31 cellular contexts compared by ENCODE assay signal in the genomic region with DNA sequence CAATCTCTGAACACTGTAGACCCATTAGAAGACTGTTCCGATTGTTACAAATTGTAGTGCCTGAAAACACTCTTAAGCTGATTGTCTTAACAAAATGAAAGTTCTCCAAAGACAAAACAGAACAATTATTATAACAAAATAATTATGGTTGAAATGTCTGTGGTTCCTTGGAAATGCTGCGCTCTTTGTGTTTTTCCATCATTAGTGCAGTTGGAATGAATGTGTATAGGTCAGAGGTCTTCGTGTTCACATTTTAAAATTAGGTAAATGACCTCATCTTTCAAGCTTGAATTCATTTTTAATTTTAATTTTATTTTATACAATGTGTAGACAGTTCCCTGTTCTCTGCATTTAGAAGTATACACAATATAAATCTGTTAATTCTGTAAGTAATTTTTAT. TPM values are rescaled to one million over a fixed set of nuclear protein-coding genes. Genes with fewer than 3 reads are reported as not detected.
DNase-seq lines count a peak whose midpoint lies in the region; ATAC-seq and TF ChIP-seq lines count a peak whose summit lies in the region.
"Had no signal": no experiment of that assay in that cellular context is flagged by ENCODE, and none has a peak within 500 bp of the region (broad histone marks: within the 10 kb centered on the region; RNA-seq: fewer than 3 reads in every experiment).

No MANE protein-coding gene starts in this region.

- H2BK5ac ChIP-seq in IMR-90 (ENCODE audit: low read depth, low read length, poor library complexity, severe bottlenecking): peak overlapping the region; percentile 96

- peak overlapping the region; percentile 42; the same call in 1 of the 2 replicates for H3K4ac ChIP-seq in IMR-90 (ENCODE audit: low read depth, low read length)

- H3K18ac ChIP-seq in IMR-90 (ENCODE audit: low read depth, low read length): peak overlapping the region; percentile 96; the same call in 1 of the 2 replicates

- POLR2A ChIA-PET in IMR-90 (lab: Charles Lee; ENCODE audit: unreplicated experiment): no interaction called here

- DNase-seq in IMR-90 (peak; percentile 22), adipocyte (ENCODE audit: low read depth) (peak; percentile 19), fibroblast of peridontal ligament (ENCODE audit: extremely low read depth) (peak; percentile 66), erythroblast (lab: John Stamatoyannopoulos, UW) (no peak), left lobe of liver (ENCODE audit: low spot score) (no peak), Right ventricle myocardium inferior (ENCODE audit: missing footprints) (no peak)
- DNase-seq: activated CD4-positive, alpha-beta memory T cell treated with anti-CD3 and anti-CD28 coated beads for 36 hours; activated CD4-positive, alpha-beta T cell treated with anti-CD3 and anti-CD28 coated beads for 1 hour; activated CD8-positive, alpha-beta memory T cell treated with anti-CD3 and anti-CD28 coated beads, Interleukin-2, amount 50 U/mL, for 4 hours; activated naive CD4-positive, alpha-beta T cell treated with Interleukin-2 at 50 U/mL for 16 hours; adrenal gland; COR-L47; GF-D8; Kasumi-1; left lung; mesendoderm; NCI-H1092; NCI-H1694; NCI-H446 treated with DMSO at 0.1 percent for 48 hours; stimulated activated CD4-positive, alpha-beta T cell treated with anti-CD3 and anti-CD28 coated beads, Interleukin-15, amount 100 ng/mL, for 24 hours; stimulated activated CD4-positive, alpha-beta T cell treated with anti-CD3 and anti-CD28 coated beads, Interleukin-4, amount 100 ng/mL, for 4 hours; T-helper 2 cell had no signal

- H3K36me3 ChIP-seq in IMR-90 (ENCODE audit: control insufficient read depth, insufficient read depth, low read length): peaks cover 1% of the 10 kb centered on the region
- H3K36me3 ChIP-seq in adipocyte (ENCODE audit: control insufficient read depth, insufficient read depth, low read length, severe bottlenecking): peaks cover 6% of the 10 kb centered on the region
- H3K36me3 ChIP-seq in skeletal muscle satellite cell (ENCODE audit: insufficient read depth, low read length): peaks cover 15% of the 10 kb centered on the region
- H3K36me3 ChIP-seq: prostate gland had no signal

- BruUV-seq in IMR-90 (replicated peaks; lab: Mats Ljungman, UMichigan): no TSS peak

- H4K5ac ChIP-seq in IMR-90 (ENCODE audit: low read depth, low read length): peak overlapping the region; percentile 70; the same call in 1 of the 2 replicates

- no peaks in the 10 kb centered on the region for H3K27me3 ChIP-seq in IMR-90 (ENCODE audit: control insufficient read depth, insufficient read depth, low read length)
- no peaks in the 10 kb centered on the region for H3K27me3 ChIP-seq in adipocyte (replicated peaks; ENCODE audit: control insufficient read depth, insufficient read depth, low read length)
- H3K27me3 ChIP-seq in skeletal muscle satellite cell (ENCODE audit: control insufficient read depth, insufficient read depth, low read length): no peaks in the 10 kb centered on the region
- H3K27me3 ChIP-seq: adrenal gland, left lung, neutrophil had no signal

- peak overlapping the region; percentile 15; the same call in 1 of the 2 replicates for H3K14ac ChIP-seq in IMR-90 (replicated peaks; ENCODE audit: low read depth, low read length)

- peak overlapping the region; percentile 22; the same call in 1 of the 2 replicates for H3K4me2 ChIP-seq in IMR-90 (ENCODE audit: low read depth, low read length)
- H3K4me2 ChIP-seq in skeletal muscle satellite cell (ENCODE audit: low read length): peak overlapping the region; percentile 47

- H3K9me3 ChIP-seq in IMR-90 (ENCODE audit: control insufficient read depth, insufficient read depth, low read length): no peaks in the 10 kb centered on the region
- H3K9me3 ChIP-seq in adipocyte (ENCODE audit: control insufficient read depth, low read length): no peaks in the 10 kb centered on the region
- no peaks in the 10 kb centered on the region for H3K9me3 ChIP-seq in skeletal muscle satellite cell (replicated peaks; ENCODE audit: low read length)
- H3K9me3 ChIP-seq: adrenal gland, left lung, neutrophil, prostate gland had no signal

- no peak overlapping the region for H2AFZ ChIP-seq in IMR-90 (replicated peaks; ENCODE audit: low read length, poor library complexity)

- H3K56ac ChIP-seq in IMR-90 (ENCODE audit: extremely low read depth, insufficient read depth, low read length): peak overlapping the region; percentile 76; the same call in 1 of the 2 replicates

- CTCF ChIA-PET in IMR-90 (lab: Yijun Ruan, JAX): no interaction called here

- peak overlapping the region; percentile 8; the same call in 2 of the 3 replicates for H2BK15ac ChIP-seq in IMR-90 (ENCODE audit: low read depth, low read length)

- ATAC-seq in IMR-90 (ENCODE audit: low read depth) (no peak), left lobe of liver (no peak), Right ventricle myocardium inferior (no peak)
- ATAC-seq: HCT116, left lung, sciatic nerve had no signal

- peaks cover 19% of the 10 kb centered on the region for H3K4me1 ChIP-seq in IMR-90 (ENCODE audit: control insufficient read depth, insufficient read depth, low read length)
- H3K4me1 ChIP-seq in adipocyte (ENCODE audit: control insufficient read depth, insufficient read depth, low read length): peaks cover 24% of the 10 kb centered on the region
- peaks cover 57% of the 10 kb centered on the region for H3K4me1 ChIP-seq in skeletal muscle satellite cell (ENCODE audit: control insufficient read depth, insufficient read depth, low read length)
- H3K4me1 ChIP-seq: adrenal gland, left lung, prostate gland had no signal

- peak overlapping the region; percentile 61; the same call in 1 of the 2 replicates for H3K9ac ChIP-seq in IMR-90 (ENCODE audit: low read depth, low read length)
- no peak overlapping the region for H3K9ac ChIP-seq in adipocyte (ENCODE audit: low read length)
- H3K9ac ChIP-seq in skeletal muscle satellite cell (ENCODE audit: low read depth, low read length): peak overlapping the region; percentile 56

- H2BK20ac ChIP-seq in IMR-90 (ENCODE audit: low read depth, low read length): peak overlapping the region; percentile 54

- H3K4me3 ChIP-seq in IMR-90 (ENCODE audit: insufficient read depth, low read depth, low read length): no peak overlapping the region
- H3K4me3 ChIP-seq in adipocyte (ENCODE audit: low read length): no peak overlapping the region
- H3K4me3 ChIP-seq in skeletal muscle satellite cell (ENCODE audit: low read length): no peak overlapping the region
- H3K4me3 ChIP-seq: adrenal gland, left lung, prostate gland had no signal

- intact Hi-C loops in IMR-90 (cut with micrococcal nuclease) (loop anchor here (5.0 kb wide), 2 partner anchors 76 to 99 kb away; no protein-coding TSS in a partner anchor), Right ventricle myocardium inferior (cut with DNase I) (no loop called here)

- peak overlapping the region; percentile 71 for H3K27ac ChIP-seq in IMR-90 (ENCODE audit: insufficient read depth, low read length)
- H3K27ac ChIP-seq: adrenal gland, C4-2B, left lung, neutrophil, prostate gland had no signal

- TF ChIP-seq RAD21 in IMR-90 (IDR thresholded peaks at IDR 0.05; ENCODE audit: low read length): no peak

- H4K91ac ChIP-seq in IMR-90 (ENCODE audit: insufficient read depth, low read depth, low read length): peak overlapping the region; percentile 65

- in situ Hi-C loops in IMR-90 (cut with MboI; ENCODE audit: low sequenced_read_pairs): no loop called here

- TF ChIP-seq CTCF in IMR-90 (conservative IDR thresholded peaks at IDR 0.05; ENCODE audit: low read depth, low read length): no peak

- dilution Hi-C loops in IMR-90 (cut with HindIII; ENCODE audit: low sequenced_read_pairs, unreplicated experiment): no loop called here

- peak overlapping the region; percentile 61; the same call in 1 of the 2 replicates for H3K23ac ChIP-seq in IMR-90 (ENCODE audit: low read depth, low read length)

- no CpG with 5 or more reads among the region's 3 CpGs for WGBS in IMR-90 (ENCODE audit: extremely low coverage in 2 of 2, insufficient read length in 1 of 2), 2 experiments

- peaks cover 12% of the 10 kb centered on the region for H3K9me1 ChIP-seq in IMR-90 (ENCODE audit: insufficient read depth, low read length)

- H2BK120ac ChIP-seq in IMR-90 (ENCODE audit: low read depth, low read length): peak overlapping the region; percentile 87

- H2AK5ac ChIP-seq in IMR-90 (ENCODE audit: low read depth, low read length): peak overlapping the region; percentile 31; the same call in 1 of the 2 replicates

- H4K20me1 ChIP-seq in IMR-90 (ENCODE audit: insufficient read depth, low read length): peaks cover 4% of the 10 kb centered on the region; the same call in 1 of the 2 replicates

- peak overlapping the region; percentile 76 to 94 for H4K8ac ChIP-seq in IMR-90 (ENCODE audit: low read depth in 2 of 2, low read length in 2 of 2)

- peaks cover 27 to 56% of the 10 kb centered on the region in 2 experiments for H3K79me1 ChIP-seq in IMR-90 (ENCODE audit: low read depth in 1 of 2, low read length in 2 of 2)

- no peak for TF ChIP-seq POLR2A in IMR-90 (IDR thresholded peaks at IDR 0.05; ENCODE audit: low read depth, low read length)
- no peak for TF ChIP-seq POLR2A in erythroblast (IDR thresholded peaks at IDR 0.05; ENCODE audit: low read length)

- H2AK9ac ChIP-seq in IMR-90 (replicated peaks; ENCODE audit: low read depth, low read length, poor library complexity): no peak overlapping the region

TF ChIP-seq in IMR-90, 13 proteins besides CTCF, POLR2A, EP300 and RAD21:
- no peak for TF ChIP-seq MAZ (IDR thresholded peaks at IDR 0.05; ENCODE audit: borderline replicate concordance, low read depth, low read length)
- TF ChIP-seq RFX5 (IDR thresholded peaks at IDR 0.05; ENCODE audit: low read depth, low read length): no peak
- no peak for TF ChIP-seq CEBPB (IDR thresholded peaks at IDR 0.05; ENCODE audit: low read depth, low read length)

RNA-seq across cellular contexts. Expression of a gene that starts 56.7 kb away (rescaled TPM):
- total RNA-seq in IMR-90 (2012; rRNA removed) (3.2 and 4.7 TPM in 2 replicates), left lobe of liver (not detected), Right ventricle myocardium inferior (not detected)
- 6.4 and 9.1 TPM in 2 replicates for polyA plus RNA-seq in IMR-90 (2012; rRNA removed)
- polyA plus RNA-seq in IMR-90 (2012; cell fraction: cytosol; rRNA removed): 12.3 and 16.6 TPM in 2 replicates
- polyA plus RNA-seq in IMR-90 (2012; cell fraction: nucleus; rRNA removed; ENCODE audit: low replicate concordance): 5.2 and 20.4 TPM in 2 replicates
- not detected in 2 replicates for total RNA-seq in skeletal muscle satellite cell (2012; rRNA removed)
- total RNA-seq: activated CD4-positive, alpha-beta memory T cell treated with anti-CD3 and anti-CD28 coated beads for 36 hours; activated T-helper 1 cell treated with anti-CD3 and anti-CD28 coated beads, Interleukin-12 subunit alpha, Interleukin-12 subunit beta, Interleukin-2, Interleukin-4 antibody, amounts not matched to agents 30 ng/mL and 10 ng/mL and 1 ng/mL, durations not matched to agents 14 hours and 24 hours and 36 hours; endothelial cell of umbilical vein; subcutaneous adipose tissue had no signal

Comparison
In these comparisons a context has a peak if more than half of its experiments do, and no peak if none do; other contexts are left out.
1. DNase-seq: peak in IMR-90 (single experiment), adipocyte (single experiment) and fibroblast of peridontal ligament (single experiment); none in erythroblast (0 of 2), left lobe of liver (single experiment) and Right ventricle myocardium inferior (single experiment).